In genomic region chr22:41237707-41238569, GRCh38 we compare ENCODE assay signal across 8 cellular contexts. TPM values are rescaled to one million over a fixed set of nuclear protein-coding genes. Genes with fewer than 3 reads are reported as not detected.
DNase-seq lines count a peak whose midpoint lies in the region; ATAC-seq and TF ChIP-seq lines count a peak whose summit lies in the region.

No MANE protein-coding gene starts in this region.

- in situ Hi-C loops in GM13977 (cut with MboI; ENCODE audit: low pct_unique_long_range_greater_than_20kb, low sequenced_read_pairs, unreplicated experiment) = no loop called here

- peak; percentile 90 for TF ChIP-seq CTCF in GM13977 (IDR thresholded peaks at IDR 0.05; ENCODE audit: extremely low read depth, insufficient read depth, missing control alignments)
- peak; percentile 74 for TF ChIP-seq CTCF in OCI-LY1 (IDR thresholded peaks at IDR 0.05; ENCODE audit: low read length)
- TF ChIP-seq CTCF in omental fat pad (IDR thresholded peaks at IDR 0.05) = no peak

- no peaks in the 10 kb centered on the region for H3K9me2 ChIP-seq in OCI-LY1 (ENCODE audit: low read depth, low read length)

- H3K4me2 ChIP-seq in OCI-LY1 (ENCODE audit: low read length) = peak overlapping the region; percentile 57

- H3K9ac ChIP-seq in OCI-LY1 (ENCODE audit: low read length) = no peak overlapping the region; the same call in 1 of the 2 replicates

- DNase-seq in GM13977 (ENCODE audit: low spot score) (peak; percentile 95), germinal center (ENCODE audit: low spot score) (peak; percentile 93), omental fat pad (ENCODE audit: low spot score) (no peak), NCI-H2227 (lab: John Stamatoyannopoulos, UW; ENCODE audit: unreplicated experiment) (no peak)
- DNase-seq in activated T-helper 9 cell treated with anti-CD3 and anti-CD28 coated beads, Interleukin-2, amount 50 U/mL, for 16 hours (ENCODE audit: low read depth) = peak; percentile 68

- H4K20me1 ChIP-seq in OCI-LY1 (ENCODE audit: insufficient read depth, low read length) = no peaks in the 10 kb centered on the region

- H3K27ac ChIP-seq in OCI-LY1 (ENCODE audit: low read depth, low read length, poor library complexity, severe bottlenecking) (no peak overlapping the region), temporal lobe (ENCODE audit: low read depth, low read length) (peak overlapping the region; percentile 99)

- no peaks in the 10 kb centered on the region for H3K9me3 ChIP-seq in OCI-LY1 (ENCODE audit: low read length)

- peak; percentile 75 for ATAC-seq in HG02981 (IDR thresholded peaks at IDR 0.05; ENCODE audit: unreplicated experiment)
- ATAC-seq in omental fat pad (ENCODE audit: low FRiP score) = peak; percentile 24

- no peaks in the 10 kb centered on the region for H3K36me3 ChIP-seq in OCI-LY1 (ENCODE audit: insufficient read depth, low read length)

- peaks cover 6% of the 10 kb centered on the region for H3K4me1 ChIP-seq in OCI-LY1 (ENCODE audit: insufficient read depth, low read length, severe bottlenecking)

- peak overlapping the region; percentile 45 for H3K4me3 ChIP-seq in OCI-LY1 (ENCODE audit: low read depth, low read length, poor library complexity, severe bottlenecking)

- no peak overlapping the region for H2AFZ ChIP-seq in OCI-LY1 (ENCODE audit: low read length)

- H3F3A ChIP-seq in OCI-LY1 (ENCODE audit: insufficient read depth, low read length) = no peaks in the 10 kb centered on the region

- no peaks in the 10 kb centered on the region; the same call in 1 of the 2 replicates for H3K27me3 ChIP-seq in OCI-LY1 (ENCODE audit: insufficient read depth, low read length)

- no peaks in the 10 kb centered on the region for H3K79me2 ChIP-seq in OCI-LY1 (ENCODE audit: insufficient read depth, low read length)

RNA-seq across cellular contexts. Expression of gene CHADL, which starts 2.8 kb away (rescaled TPM):
- 1 to 10 TPM in 3 of 4 donors, under 1 TPM in 1; 0.56 to 2.5 (median 1.4) TPM for total RNA-seq in omental fat pad
- 2.7 TPM for total RNA-seq in temporal lobe

RNA-seq across cellular contexts. Expression of gene L3MBTL2, which starts 32.8 kb away (rescaled TPM):
- total RNA-seq in omental fat pad (10 to 100 TPM in 3 of 4 donors, 1 to 10 TPM in 1; 8.9 to 19.1 (median 16.0) TPM), temporal lobe (18.2 TPM)

RNA-seq across cellular contexts. Expression of gene RANGAP1, which starts 48.0 kb away (rescaled TPM):
- total RNA-seq in omental fat pad (10 to 100 TPM; 30.9 to 49.8 (median 34.1) TPM), temporal lobe (31.2 TPM)

Comparison
In these comparisons a context has a peak if more than half of its experiments do, and no peak if none do; other contexts are left out.
1. DNase-seq: peak in GM13977 (single experiment), activated T-helper 9 cell treated with anti-CD3 and anti-CD28 coated beads, Interleukin-2, amount 50 U/mL, for 16 hours (single experiment) and germinal center (single experiment); none in omental fat pad (single experiment) and NCI-H2227 (single experiment).
2. CTCF ChIP-seq: peak in GM13977 (single experiment) and OCI-LY1 (single experiment); none in omental fat pad (0 of 3).